In genomic region chr3:185270262-185270955, GRCh38 we compare ENCODE assay signal across 8 cellular contexts. TPM values are rescaled to one million over a fixed set of nuclear protein-coding genes. Genes with fewer than 3 reads are reported as not detected.
DNase-seq lines count a peak whose midpoint lies in the region; ATAC-seq, FAIRE-seq and TF ChIP-seq lines count a peak whose summit lies in the region.

No MANE protein-coding gene starts in this region.

- no peak overlapping the region for H3K27ac Mint-ChIP-seq in T-helper 2 cell treated with Interferon-gamma antibody and Interleukin-4, amounts not matched to agents 5 μg/mL and 100 μg/mL, for 36 hours
- no peak overlapping the region for H3K27ac Mint-ChIP-seq in CD8-positive, alpha-beta memory T cell

- TF ChIP-seq POLR2A in A549 (IDR thresholded peaks at IDR 0.05; ENCODE audit: low read length) (no peak), K562 (conservative IDR thresholded peaks at IDR 0.05) (no peak)

- no peaks in the 10 kb centered on the region for H4K20me1 ChIP-seq in K562 (replicated peaks; ENCODE audit: control insufficient read depth, insufficient read depth, low read length)

- H3K4me1 Mint-ChIP-seq in T-helper 2 cell treated with Interferon-gamma antibody and Interleukin-4, amounts not matched to agents 5 μg/mL and 100 μg/mL, for 36 hours (ENCODE audit: low read depth) = no peaks in the 10 kb centered on the region
- no peaks in the 10 kb centered on the region for H3K4me1 Mint-ChIP-seq in CD8-positive, alpha-beta memory T cell

- TF ChIP-seq RAD21 in A549 (conservative IDR thresholded peaks at IDR 0.05 in 1 of 2, IDR thresholded peaks at IDR 0.05 in 1 of 2) = peak; percentile 30 to 59; a peak in 3 of 5 replicates
- peak; percentile 68 to 85 for TF ChIP-seq RAD21 in K562 (CRISPR knock-in tag; conservative IDR thresholded peaks at IDR 0.05 in 1 of 2, IDR thresholded peaks at IDR 0.05 in 1 of 2)

- no peak for TF ChIP-seq EP300 in A549 (IDR thresholded peaks at IDR 0.05)
- TF ChIP-seq EP300 in K562 (IDR thresholded peaks at IDR 0.05; ENCODE audit: low read length) = no peak

- 66% methylated on average over 4 of the region's 4 CpGs for WGBS in A549 (ENCODE audit: missing lambda C conversion rate)
- 45% methylated on average over 4 of the region's 4 CpGs for WGBS in K562 (ENCODE audit: insufficient coverage, low coverage, missing lambda C conversion rate)

- peaks cover 12% of the 10 kb centered on the region for H3K27me3 Mint-ChIP-seq in T-helper 2 cell treated with Interferon-gamma antibody and Interleukin-4, amounts not matched to agents 5 μg/mL and 100 μg/mL, for 36 hours (ENCODE audit: low read depth)
- H3K27me3 Mint-ChIP-seq in CD8-positive, alpha-beta memory T cell = peaks cover 38 to 59% of the 10 kb centered on the region in 2 donors

- POLR2A ChIA-PET in A549 (lab: Yijun Ruan, JAX) = no interaction called here
- POLR2A ChIA-PET in K562 (lab: Yijun Ruan, JAX) = interaction anchor here (1.5 kb wide), 1 partner anchor 12 kb away, joined by 5 read pairs; no protein-coding TSS in a partner anchor
- POLR2A ChIA-PET in CD8-positive, alpha-beta memory T cell (lab: Charles Lee) = no interaction called here

- H3K36me3 ChIP-seq in K562 (ENCODE audit: control insufficient read depth, insufficient read depth, low read length) = no peaks in the 10 kb centered on the region
- no peaks in the 10 kb centered on the region for H3K36me3 ChIP-seq in CD8-positive, alpha-beta memory T cell (ENCODE audit: insufficient read depth, low read length)

- no peak overlapping the region for H3K9ac ChIP-seq in K562 (ENCODE audit: insufficient read depth in 1 of 2, low read depth in 2 of 2, low read length in 2 of 2)

- H3K4me2 ChIP-seq in A549 = no peak overlapping the region
- peak overlapping the region; percentile 30; the same call in 1 of the 2 replicates for H3K4me2 ChIP-seq in K562 (ENCODE audit: insufficient read depth, low read length)

- no peaks in the 10 kb centered on the region for H3K9me3 Mint-ChIP-seq in T-helper 2 cell treated with Interferon-gamma antibody and Interleukin-4, amounts not matched to agents 5 μg/mL and 100 μg/mL, for 36 hours
- H3K9me3 Mint-ChIP-seq in CD8-positive, alpha-beta memory T cell = peaks cover 0 to 2% (median 0%) of the 10 kb centered on the region in 5 donors

- TF ChIP-seq CTCF in A549 (IDR thresholded peaks at IDR 0.05) (no peak; the same call in 2 of the 3 replicates), GM13976 (IDR thresholded peaks at IDR 0.05; ENCODE audit: borderline replicate concordance, control extremely low read depth, extremely low read depth, insufficient read depth, missing control alignments) (peak; percentile 11), K562 (IDR thresholded peaks at IDR 0.05 in 2 of 3, conservative IDR thresholded peaks at IDR 0.05 in 1 of 3; ENCODE audit: insufficient read depth in 2 of 3, low read depth in 1 of 3, low read length in 3 of 3) (peak; percentile 73 to 79 (median 76))

- H3K4me3 ChIP-seq in A549 = no peak overlapping the region
- no peak overlapping the region for H3K4me3 ChIP-seq in K562
- no peak overlapping the region for H3K4me3 ChIP-seq in CD8-positive, alpha-beta memory T cell (ENCODE audit: low read length)

- H3K27me3 ChIP-seq in K562 (ENCODE audit: control insufficient read depth in 2 of 2, insufficient read depth in 2 of 2, low read length in 2 of 2) = no peaks in the 10 kb centered on the region; a peak in 1 of 5 replicates
- peaks cover 13% of the 10 kb centered on the region for H3K27me3 ChIP-seq in CD8-positive, alpha-beta memory T cell (ENCODE audit: insufficient read depth, low read length, poor library complexity, severe bottlenecking)

- intact Hi-C loops in K562 (cut with micrococcal nuclease) = loop anchor here (2.0 to 10.0 kb wide), 4 partner anchors 37 to 396 kb away; no protein-coding TSS in a partner anchor

- no peak overlapping the region for H3K4me3 Mint-ChIP-seq in T-helper 2 cell treated with Interferon-gamma antibody and Interleukin-4, amounts not matched to agents 5 μg/mL and 100 μg/mL, for 36 hours
- no peak overlapping the region for H3K4me3 Mint-ChIP-seq in CD8-positive, alpha-beta memory T cell

- no peaks in the 10 kb centered on the region for H3K36me3 Mint-ChIP-seq in T-helper 2 cell treated with Interferon-gamma antibody and Interleukin-4, amounts not matched to agents 5 μg/mL and 100 μg/mL, for 36 hours (ENCODE audit: low read depth)
- peaks cover 0 to 3% (median 0%) of the 10 kb centered on the region in 3 donors for H3K36me3 Mint-ChIP-seq in CD8-positive, alpha-beta memory T cell

- CTCF ChIA-PET in A549 (lab: Yijun Ruan, JAX) = interaction anchor here (0.9 kb wide), 1 partner anchor 10 kb away, joined by 3 read pairs; no protein-coding TSS in a partner anchor
- CTCF ChIA-PET in K562 (lab: Yijun Ruan, JAX; ENCODE audit: low intra/inter-chr PET ratio) = interaction anchor here (1.5 kb wide), 1 partner anchor 395 kb away, joined by 7 read pairs; no protein-coding TSS in a partner anchor
- CTCF ChIA-PET in CD8-positive, alpha-beta memory T cell (lab: Charles Lee) = no interaction called here

- no peak overlapping the region for H3K27ac ChIP-seq in A549
- no peak overlapping the region for H3K27ac ChIP-seq in K562 (ENCODE audit: extremely low read depth, low read depth, low read length)
- H3K27ac ChIP-seq in CD8-positive, alpha-beta memory T cell (ENCODE audit: low read depth, low read length) = no peak overlapping the region

- peak; percentile 31 to 40 for DNase-seq in A549 (ENCODE audit: low read depth in 1 of 2, low spot score in 1 of 2)
- DNase-seq in GM13976 (ENCODE audit: low spot score) = peak; percentile 35
- peak; percentile 73 for DNase-seq in NCI-H2171 (lab: John Stamatoyannopoulos, UW)
- peak; percentile 54 to 70 (median 62) for DNase-seq in K562 (ENCODE audit: extremely low read depth in 1 of 4, low spot score in 3 of 4)
- DNase-seq in lung microvascular endothelial cell (ENCODE audit: low read depth in 2 of 2) = peak; percentile 29 to 38
- no peak for DNase-seq in activated gamma-delta T cell (lab: John Stamatoyannopoulos, UW)
- no peak for DNase-seq in T-helper 2 cell treated with Interferon-gamma antibody and Interleukin-4, amounts not matched to agents 5 μg/mL and 100 μg/mL, for 36 hours (ENCODE audit: low spot score)
- no peak for DNase-seq in CD8-positive, alpha-beta memory T cell

- ATAC-seq in A549 (peak; percentile 99 to 100), K562 (peak; percentile 100)

- H3K9me1 ChIP-seq in K562 (ENCODE audit: control insufficient read depth, insufficient read depth, low read length) = no peaks in the 10 kb centered on the region

- H2AFZ ChIP-seq in K562 (ENCODE audit: low read depth, low read length) = peak overlapping the region; percentile 67

- no peaks in the 10 kb centered on the region for H3K4me1 ChIP-seq in A549
- peaks cover 0 to 10% of the 10 kb centered on the region in 2 experiments; a peak in 2 of 5 replicates for H3K4me1 ChIP-seq in K562 (replicated peaks in 1 of 2; ENCODE audit: control insufficient read depth in 2 of 2, insufficient read depth in 2 of 2, low read length in 2 of 2)
- H3K4me1 ChIP-seq in CD8-positive, alpha-beta memory T cell (ENCODE audit: insufficient read depth, low read length) = no peaks in the 10 kb centered on the region

- H3K9me3 ChIP-seq in A549 = no peaks in the 10 kb centered on the region
- H3K9me3 ChIP-seq in K562 (replicated peaks; ENCODE audit: control insufficient read depth, insufficient read depth, low read depth, low read length) = no peaks in the 10 kb centered on the region
- H3K9me3 ChIP-seq in CD8-positive, alpha-beta memory T cell (ENCODE audit: low read length) = no peaks in the 10 kb centered on the region

- in situ Hi-C loops in GM13976 (cut with MboI; ENCODE audit: low sequenced_read_pairs, unreplicated experiment) = no loop called here
- in situ Hi-C loops in K562 (cut with MboI) = no loop called here

- no peaks in the 10 kb centered on the region for H3K79me2 ChIP-seq in K562 (ENCODE audit: control insufficient read depth, insufficient read depth, low read length)

- BruUV-seq in K562 (replicated peaks; lab: Mats Ljungman, UMichigan) = no TSS peak

- no peak for FAIRE-seq in A549 (lab: Jason Lieb, UNC)
- peak; percentile 61 for FAIRE-seq in K562 (lab: Jason Lieb, UNC)

TF ChIP-seq in A549, 52 proteins besides CTCF, POLR2A, EP300 and RAD21 (continues in another document):
- TF ChIP-seq ZC3H11A (IDR thresholded peaks at IDR 0.05) (no peak), TFCP2L1 (CRISPR knock-in tag; IDR thresholded peaks at IDR 0.05) (no peak)

TF ChIP-seq in K562, 482 proteins besides CTCF, POLR2A, EP300 and RAD21 (continues in another document):
- peak; percentile 39; the same call in 1 of the 2 replicates for TF ChIP-seq FOXJ2 (tag; IDR thresholded peaks at IDR 0.05)

RNA-seq across cellular contexts. Expression of gene EHHADH, which starts 16.6 kb away (rescaled TPM):
- polyA plus RNA-seq in A549 (2011; rRNA removed) = 6.7 and 7.7 TPM in 2 replicates
- 1.4 and 2.7 TPM in 2 replicates for polyA plus RNA-seq in A549 (2012; cell fraction: cytosol; rRNA removed)
- 1.2 and 3.8 TPM in 2 replicates for polyA plus RNA-seq in A549 (2012; cell fraction: nucleus; rRNA removed)
- polyA plus RNA-seq in A549 (2017; fragmentation: RNase III; extraction: RNeasy Plus Mini Kit Qiagen cat#74134 plus additional on column Dnase treatment) = 5.4 to 7.1 TPM (median 5.7 TPM) in 3 replicates
- 7.8 and 8.0 TPM in 2 replicates for polyA minus RNA-seq in A549 (2011; rRNA and poly(A)+ RNA removed)
- total RNA-seq in K562 (2011; cell fraction: chromatin; rRNA removed; ENCODE audit: low replicate concordance) = 6.6 and 16.1 TPM in 2 replicates
- total RNA-seq in K562 (2011; cell fraction: nucleolus; rRNA removed) = 3.9 and 4.3 TPM in 2 replicates
- total RNA-seq in K562 (2011; cell fraction: nucleoplasm; rRNA removed) = 5.9 and 9.0 TPM in 2 replicates
- total RNA-seq in K562 (2014; rRNA removed) = 3.8 and 5.4 TPM in 2 replicates
- total RNA-seq in K562 (2014; rRNA removed; fragmentation: Illumina TruSeq; extraction: Trizol) = 4.4 and 4.7 TPM in 2 replicates
- total RNA-seq in K562 (2015; rRNA removed; fragmentation: Illumina TruSeq; extraction: Trizol) = 2.9 and 3.6 TPM in 2 replicates
- total RNA-seq in K562 (2021) = 5.5 and 6.1 TPM in 2 replicates
- 5.9 and 6.4 TPM in 2 replicates for polyA plus RNA-seq in K562 (2011; rRNA removed)
- polyA plus RNA-seq in K562 (2011; cell fraction: cytosol; rRNA removed) = 1.8 and 4.2 TPM in 2 replicates
- 3.4 and 3.6 TPM in 2 replicates for polyA plus RNA-seq in K562 (2011; cell fraction: nucleus; rRNA removed)
- 4.7 and 5.2 TPM in 2 replicates for polyA plus RNA-seq in K562 (2012)
- polyA plus RNA-seq in K562 (2014; fragmentation: Illumina TruSeq; extraction: Trizol) = 4.3 and 4.8 TPM in 2 replicates
- polyA plus RNA-seq in K562 (2014; fragmentation: Nextera tagmentation; extraction: Ambion mirVana) = 1 to 10 TPM; 4.1 to 5.5 TPM
- 4.9 and 6.1 TPM in 2 replicates for polyA plus RNA-seq in K562 (2014; rRNA removed)
- polyA minus RNA-seq in K562 (2011; rRNA and poly(A)+ RNA removed) = 9.9 and 18.0 TPM in 2 replicates
- polyA minus RNA-seq in K562 (2011; cell fraction: cytosol; rRNA and poly(A)+ RNA removed) = 5.8 and 7.4 TPM in 2 replicates
- 8.2 and 12.9 TPM in 2 replicates for polyA minus RNA-seq in K562 (2011; cell fraction: nucleus; rRNA and poly(A)+ RNA removed)
- 3.7 and 4.0 TPM in 2 replicates for total RNA-seq in lung microvascular endothelial cell
- total RNA-seq in CD8-positive, alpha-beta memory T cell = 1 to 10 TPM; 1.7 to 2.2 TPM
- 0.94 TPM for polyA plus RNA-seq in CD8-positive, alpha-beta memory T cell

Comparison
In these comparisons a context has a peak if more than half of its experiments do, and no peak if none do; other contexts are left out.
1. DNase-seq: peak in A549 (2 of 2), GM13976 (single experiment), NCI-H2171 (single experiment), K562 (4 of 4) and lung microvascular endothelial cell (2 of 2); none in activated gamma-delta T cell (single experiment), T-helper 2 cell treated with Interferon-gamma antibody and Interleukin-4, amounts not matched to agents 5 μg/mL and 100 μg/mL, for 36 hours (single experiment) and CD8-positive, alpha-beta memory T cell (0 of 5).
2. Of the 35 proteins assayed by ChIP-seq in both K562 and A549: peak only in K562: CTCF and SMC3; only in A549: none; in both: RAD21; in neither: 32.